In the genomic region with DNA sequence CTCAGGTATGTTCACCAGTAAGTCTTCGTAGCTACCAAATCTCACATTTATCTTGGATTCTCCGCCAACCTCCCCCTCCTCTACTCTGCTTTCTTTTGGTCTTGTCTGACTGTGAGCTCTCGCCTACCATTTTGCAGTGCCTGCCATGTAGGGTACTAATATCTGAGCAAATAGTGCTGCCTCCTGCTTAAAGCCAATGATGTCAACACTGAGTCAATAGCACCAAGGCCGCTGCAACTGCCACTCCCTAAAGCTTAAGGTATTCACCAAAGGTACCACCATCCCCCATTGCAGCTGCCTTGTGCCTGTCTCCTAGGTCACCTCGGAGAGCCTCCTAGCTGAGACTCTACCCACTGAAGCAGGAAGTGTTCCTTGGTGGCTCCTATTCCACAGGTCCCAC, we compare ENCODE assay signal across 1 cellular context.
TF ChIP-seq lines count a peak whose summit lies in the region.

No MANE protein-coding gene starts in this region.

TF ChIP-seq in HepG2, 621 proteins besides CTCF, POLR2A, EP300 and RAD21 (continued from another document and continues in another):
- TF ChIP-seq FOXA3 (CRISPR knock-in tag; IDR thresholded peaks at IDR 0.05): peak; percentile 91
- peak; percentile 19; the same call in 1 of the 2 replicates for TF ChIP-seq POGZ (CRISPR knock-in tag; IDR thresholded peaks at IDR 0.05)
- TF ChIP-seq, protein P1, sequence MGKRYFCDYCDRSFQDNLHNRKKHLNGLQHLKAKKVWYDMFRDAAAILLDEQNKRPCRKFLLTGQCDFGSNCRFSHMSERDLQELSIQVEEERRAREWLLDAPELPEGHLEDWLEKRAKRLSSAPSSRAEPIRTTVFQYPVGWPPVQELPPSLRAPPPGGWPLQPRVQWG (CRISPR knock-in tag; IDR thresholded peaks at IDR 0.05; ENCODE audit: borderline replicate concordance, low read depth): no peak
- TF ChIP-seq SAP130 (CRISPR knock-in tag; IDR thresholded peaks at IDR 0.05; ENCODE audit: low read depth): 0 out of 2 replicates have a peak, but pooled peaks have one; percentile 34
- TF ChIP-seq SRF (IDR thresholded peaks at IDR 0.05; ENCODE audit: low read depth, low read length): peak; percentile 11; the same call in 1 of the 2 replicates
- TF ChIP-seq, protein P2, sequence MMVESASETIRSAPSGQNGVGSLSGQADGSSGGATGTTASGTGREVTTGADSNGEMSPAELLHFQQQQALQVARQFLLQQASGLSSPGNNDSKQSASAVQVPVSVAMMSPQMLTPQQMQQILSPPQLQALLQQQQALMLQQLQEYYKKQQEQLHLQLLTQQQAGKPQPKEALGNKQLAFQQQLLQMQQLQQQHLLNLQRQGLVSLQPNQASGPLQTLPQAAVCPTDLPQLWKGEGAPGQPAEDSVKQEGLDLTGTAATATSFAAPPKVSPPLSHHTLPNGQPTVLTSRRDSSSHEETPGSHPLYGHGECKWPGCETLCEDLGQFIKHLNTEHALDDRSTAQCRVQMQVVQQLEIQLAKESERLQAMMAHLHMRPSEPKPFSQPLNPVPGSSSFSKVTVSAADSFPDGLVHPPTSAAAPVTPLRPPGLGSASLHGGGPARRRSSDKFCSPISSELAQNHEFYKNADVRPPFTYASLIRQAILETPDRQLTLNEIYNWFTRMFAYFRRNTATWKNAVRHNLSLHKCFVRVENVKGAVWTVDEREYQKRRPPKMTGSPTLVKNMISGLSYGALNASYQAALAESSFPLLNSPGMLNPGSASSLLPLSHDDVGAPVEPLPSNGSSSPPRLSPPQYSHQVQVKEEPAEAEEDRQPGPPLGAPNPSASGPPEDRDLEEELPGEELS (CRISPR knock-in tag; IDR thresholded peaks at IDR 0.05): peak; percentile 69
- peak; percentile 50 for TF ChIP-seq SALL1 (CRISPR knock-in tag; IDR thresholded peaks at IDR 0.05)
- peak; percentile 49; the same call in 1 of the 2 replicates for TF ChIP-seq SOX5 (CRISPR knock-in tag; IDR thresholded peaks at IDR 0.05; ENCODE audit: borderline replicate concordance)
- TF ChIP-seq CENPX (CRISPR knock-in tag; IDR thresholded peaks at IDR 0.05): no peak
- no peak for TF ChIP-seq ETV6 (CRISPR knock-in tag; conservative IDR thresholded peaks at IDR 0.05)
- 0 out of 2 replicates have a peak, but pooled peaks have one; percentile 35 for TF ChIP-seq BCL6 (CRISPR knock-in tag; IDR thresholded peaks at IDR 0.05)
- TF ChIP-seq ONECUT2 (CRISPR knock-in tag; IDR thresholded peaks at IDR 0.05): 0 out of 2 replicates have a peak, but pooled peaks have one; percentile 25
- peak; percentile 42 for TF ChIP-seq CEBPG (CRISPR knock-in tag; IDR thresholded peaks at IDR 0.05)
- TF ChIP-seq ZBTB43 (CRISPR knock-in tag; conservative IDR thresholded peaks at IDR 0.05): no peak
- TF ChIP-seq, protein P3, sequence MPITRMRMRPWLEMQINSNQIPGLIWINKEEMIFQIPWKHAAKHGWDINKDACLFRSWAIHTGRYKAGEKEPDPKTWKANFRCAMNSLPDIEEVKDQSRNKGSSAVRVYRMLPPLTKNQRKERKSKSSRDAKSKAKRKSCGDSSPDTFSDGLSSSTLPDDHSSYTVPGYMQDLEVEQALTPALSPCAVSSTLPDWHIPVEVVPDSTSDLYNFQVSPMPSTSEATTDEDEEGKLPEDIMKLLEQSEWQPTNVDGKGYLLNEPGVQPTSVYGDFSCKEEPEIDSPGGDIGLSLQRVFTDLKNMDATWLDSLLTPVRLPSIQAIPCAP (CRISPR knock-in tag; IDR thresholded peaks at IDR 0.05; ENCODE audit: low read depth): no peak
- peak; percentile 16; the same call in 1 of the 2 replicates for TF ChIP-seq ZNF12 (CRISPR knock-in tag; IDR thresholded peaks at IDR 0.05)
- peak; percentile 81 for TF ChIP-seq NCOA2 (CRISPR knock-in tag; IDR thresholded peaks at IDR 0.05)
- TF ChIP-seq FOXP1 (IDR thresholded peaks at IDR 0.05): no peak
- 0 out of 2 replicates have a peak, but pooled peaks have one; percentile 27 for TF ChIP-seq FOXP1 (CRISPR knock-in tag; IDR thresholded peaks at IDR 0.05)
- TF ChIP-seq TOPORS (CRISPR knock-in tag; IDR thresholded peaks at IDR 0.05): no peak
- TF ChIP-seq SP140L (CRISPR knock-in tag; IDR thresholded peaks at IDR 0.05; ENCODE audit: borderline replicate concordance): no peak
- TF ChIP-seq ELF3 (CRISPR knock-in tag; IDR thresholded peaks at IDR 0.05): peak; percentile 11; the same call in 1 of the 2 replicates
- TF ChIP-seq FOXO1 (CRISPR knock-in tag; IDR thresholded peaks at IDR 0.05): peak; percentile 45
- TF ChIP-seq DPF2 (CRISPR knock-in tag; IDR thresholded peaks at IDR 0.05; ENCODE audit: borderline replicate concordance, low read depth): 0 out of 2 replicates have a peak, but pooled peaks have one; percentile 27
- TF ChIP-seq RXRB (CRISPR knock-in tag; IDR thresholded peaks at IDR 0.05; ENCODE audit: borderline replicate concordance): peak; percentile 55; the same call in 1 of the 2 replicates
- 0 out of 2 replicates have a peak, but pooled peaks have one; percentile 13 for TF ChIP-seq ZNF430 (CRISPR knock-in tag; IDR thresholded peaks at IDR 0.05)
- TF ChIP-seq PAXIP1 (CRISPR knock-in tag; conservative IDR thresholded peaks at IDR 0.05): peak; percentile 40; the same call in 1 of the 2 replicates
- peak; percentile 79 for TF ChIP-seq FOSL2 (CRISPR knock-in tag; IDR thresholded peaks at IDR 0.05)
- peak; percentile 80 for TF ChIP-seq ZBTB21 (CRISPR knock-in tag; IDR thresholded peaks at IDR 0.05)
- TF ChIP-seq ELK4 (CRISPR knock-in tag; IDR thresholded peaks at IDR 0.05; ENCODE audit: borderline replicate concordance): no peak
- TF ChIP-seq HMG20A (CRISPR knock-in tag; IDR thresholded peaks at IDR 0.05; ENCODE audit: borderline replicate concordance): peak; percentile 63; the same call in 1 of the 2 replicates
- peak; percentile 53; the same call in 1 of the 2 replicates for TF ChIP-seq FOXA1 (IDR thresholded peaks at IDR 0.05)
- peak; percentile 98 for TF ChIP-seq FOXA1 (CRISPR knock-in tag; IDR thresholded peaks at IDR 0.05)
- no peak for TF ChIP-seq THAP7 (CRISPR knock-in tag; IDR thresholded peaks at IDR 0.05)
- TF ChIP-seq ZNF569 (CRISPR knock-in tag; IDR thresholded peaks at IDR 0.05; ENCODE audit: borderline replicate concordance): no peak
- TF ChIP-seq NR2F1 (CRISPR knock-in tag; IDR thresholded peaks at IDR 0.05): no peak
- TF ChIP-seq, protein P4, sequence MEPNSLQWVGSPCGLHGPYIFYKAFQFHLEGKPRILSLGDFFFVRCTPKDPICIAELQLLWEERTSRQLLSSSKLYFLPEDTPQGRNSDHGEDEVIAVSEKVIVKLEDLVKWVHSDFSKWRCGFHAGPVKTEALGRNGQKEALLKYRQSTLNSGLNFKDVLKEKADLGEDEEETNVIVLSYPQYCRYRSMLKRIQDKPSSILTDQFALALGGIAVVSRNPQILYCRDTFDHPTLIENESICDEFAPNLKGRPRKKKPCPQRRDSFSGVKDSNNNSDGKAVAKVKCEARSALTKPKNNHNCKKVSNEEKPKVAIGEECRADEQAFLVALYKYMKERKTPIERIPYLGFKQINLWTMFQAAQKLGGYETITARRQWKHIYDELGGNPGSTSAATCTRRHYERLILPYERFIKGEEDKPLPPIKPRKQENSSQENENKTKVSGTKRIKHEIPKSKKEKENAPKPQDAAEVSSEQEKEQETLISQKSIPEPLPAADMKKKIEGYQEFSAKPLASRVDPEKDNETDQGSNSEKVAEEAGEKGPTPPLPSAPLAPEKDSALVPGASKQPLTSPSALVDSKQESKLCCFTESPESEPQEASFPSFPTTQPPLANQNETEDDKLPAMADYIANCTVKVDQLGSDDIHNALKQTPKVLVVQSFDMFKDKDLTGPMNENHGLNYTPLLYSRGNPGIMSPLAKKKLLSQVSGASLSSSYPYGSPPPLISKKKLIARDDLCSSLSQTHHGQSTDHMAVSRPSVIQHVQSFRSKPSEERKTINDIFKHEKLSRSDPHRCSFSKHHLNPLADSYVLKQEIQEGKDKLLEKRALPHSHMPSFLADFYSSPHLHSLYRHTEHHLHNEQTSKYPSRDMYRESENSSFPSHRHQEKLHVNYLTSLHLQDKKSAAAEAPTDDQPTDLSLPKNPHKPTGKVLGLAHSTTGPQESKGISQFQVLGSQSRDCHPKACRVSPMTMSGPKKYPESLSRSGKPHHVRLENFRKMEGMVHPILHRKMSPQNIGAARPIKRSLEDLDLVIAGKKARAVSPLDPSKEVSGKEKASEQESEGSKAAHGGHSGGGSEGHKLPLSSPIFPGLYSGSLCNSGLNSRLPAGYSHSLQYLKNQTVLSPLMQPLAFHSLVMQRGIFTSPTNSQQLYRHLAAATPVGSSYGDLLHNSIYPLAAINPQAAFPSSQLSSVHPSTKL (CRISPR knock-in tag; IDR thresholded peaks at IDR 0.05): peak; percentile 87
- TF ChIP-seq ZNF792 (CRISPR knock-in tag; IDR thresholded peaks at IDR 0.05): 0 out of 2 replicates have a peak, but pooled peaks have one; percentile 51
- TF ChIP-seq, protein P5, sequence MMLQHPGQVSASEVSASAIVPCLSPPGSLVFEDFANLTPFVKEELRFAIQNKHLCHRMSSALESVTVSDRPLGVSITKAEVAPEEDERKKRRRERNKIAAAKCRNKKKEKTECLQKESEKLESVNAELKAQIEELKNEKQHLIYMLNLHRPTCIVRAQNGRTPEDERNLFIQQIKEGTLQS (CRISPR knock-in tag; IDR thresholded peaks at IDR 0.05): peak; percentile 89
- TF ChIP-seq ZMYM4 (CRISPR knock-in tag; IDR thresholded peaks at IDR 0.05): no peak
- TF ChIP-seq KAT8 (CRISPR knock-in tag; IDR thresholded peaks at IDR 0.05): peak; percentile 53
- peak; percentile 62 for TF ChIP-seq GATAD2A (CRISPR knock-in tag; IDR thresholded peaks at IDR 0.05)
- TF ChIP-seq ZNF644 (CRISPR knock-in tag; IDR thresholded peaks at IDR 0.05; ENCODE audit: low read depth): peak; percentile 94
- TF ChIP-seq ZNF7 (CRISPR knock-in tag; IDR thresholded peaks at IDR 0.05): peak; percentile 72
- no peak for TF ChIP-seq MBNL3 (CRISPR knock-in tag; conservative IDR thresholded peaks at IDR 0.05)
- peak; percentile 87 for TF ChIP-seq ZNF281 (CRISPR knock-in tag; IDR thresholded peaks at IDR 0.05; ENCODE audit: borderline replicate concordance)
